1 cellular context compared by ENCODE assay signal in genomic region chr10:22531441-22531840, GRCh38.
TF ChIP-seq lines count a peak whose summit lies in the region.

No MANE protein-coding gene starts in this region.

TF ChIP-seq in K562, 482 proteins besides CTCF, POLR2A, EP300 and RAD21 (continued from another document):
- peak; percentile 64 for TF ChIP-seq ZNF384 (IDR thresholded peaks at IDR 0.05; ENCODE audit: low read depth, low read length)
- TF ChIP-seq KDM1A (IDR thresholded peaks at IDR 0.05) = 0 out of 4 replicates have a peak, but pooled peaks of 1 of the 2 experiments have one; percentile 32
- peak; percentile 86 for TF ChIP-seq MAFG (tag; conservative IDR thresholded peaks at IDR 0.05)
- peak in 1 of 2 experiments; percentile 51; a peak in 1 of 4 replicates for TF ChIP-seq RCOR1 (IDR thresholded peaks at IDR 0.05; ENCODE audit: borderline replicate concordance in 1 of 2, low read depth in 2 of 2, low read length in 2 of 2)
- TF ChIP-seq NFE2L1 (tag; IDR thresholded peaks at IDR 0.05; ENCODE audit: borderline replicate concordance, low read depth) = peak; percentile 54
- peak; percentile 79; the same call in 1 of the 2 replicates for TF ChIP-seq C11orf30 (IDR thresholded peaks at IDR 0.05; ENCODE audit: low read depth)
- peak; percentile 64; the same call in 1 of the 2 replicates for TF ChIP-seq MAFF (IDR thresholded peaks at IDR 0.05; ENCODE audit: low read length)
- no peak for TF ChIP-seq ZNF184 (CRISPR knock-in tag; IDR thresholded peaks at IDR 0.05)
- TF ChIP-seq ZNF318 (IDR thresholded peaks at IDR 0.05; ENCODE audit: borderline replicate concordance in 1 of 2, low read depth in 1 of 2) = no peak
- no peak for TF ChIP-seq SLC30A9 (CRISPR knock-in tag; IDR thresholded peaks at IDR 0.05)
TF ChIP-seq in K562: peak in this region for 10.
